ENCODE assay signal across 25 cellular contexts in the genomic region with DNA sequence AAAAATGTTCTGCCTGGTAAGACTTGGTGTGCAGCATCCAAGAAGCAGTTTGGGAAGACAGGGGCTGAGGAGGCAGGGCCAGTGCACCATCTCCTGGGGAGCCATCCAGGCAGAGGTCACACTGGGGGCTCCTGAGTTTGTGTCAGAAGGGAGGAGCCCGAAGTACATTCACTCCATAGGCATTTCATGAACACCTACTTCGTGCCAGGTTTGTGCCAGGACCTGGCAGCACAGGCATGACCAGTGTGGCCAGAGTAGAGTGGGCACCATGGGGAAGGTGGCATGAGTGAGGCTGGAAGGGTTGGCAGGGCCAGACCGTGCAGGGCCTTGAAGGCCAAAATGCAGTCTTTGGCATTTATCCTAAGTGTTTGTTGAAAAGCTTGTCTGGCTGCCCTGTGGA.
"Had no signal": no experiment of that assay in that cellular context is flagged by ENCODE, and none has a peak within 500 bp of the region (broad histone marks: within the 10 kb centered on the region; RNA-seq: fewer than 3 reads in every experiment).

No MANE protein-coding gene starts in this region.

- H3K27ac ChIP-seq: cardiac muscle cell, Peyer's patch, RWPE1, SJCRH30, VCaP had no signal

- H3K4me1 ChIP-seq: Peyer's patch, SJCRH30 had no signal

- DNase-seq: activated CD4-positive, alpha-beta memory T cell treated with anti-CD3 and anti-CD28 coated beads for 36 hours; activated CD4-positive, alpha-beta T cell treated with anti-CD3 and anti-CD28 coated beads, Interleukin-2, amount 10 ng/mL, durations not matched to agents 7 days and 5 days; activated CD4-positive, CD25-positive, alpha-beta regulatory T cell; activated CD8-positive, alpha-beta memory T cell treated with anti-CD3 and anti-CD28 coated beads for 24 hours; activated gamma-delta T cell treated with Interleukin-2 at 50 U/mL for 16 hours; activated naive CD4-positive, alpha-beta T cell treated with anti-CD3 and anti-CD28 coated beads, Interleukin-2, amount 10 ng/mL, durations not matched to agents 7 days and 5 days; activated naive CD8-positive, alpha-beta T cell treated with anti-CD3 and anti-CD28 coated beads for 36 hours; activated T-cell treated with anti-CD3 and anti-CD28 coated beads, Interleukin-2, amount 50 U/mL, for 48 hours; brain microvascular endothelial cell; KBM-7; MV-4-11; NCI-H1092 treated with DMSO at 0.1 percent for 48 hours; NCI-H1417 treated with DMSO at 0.1 percent for 48 hours; NCI-H1694; NCI-H2029; NCI-H345; NCI-H524; Peyer's patch; Right ventricle myocardium superior; SJCRH30; SK-N-SH; T-helper 1 cell had no signal

- H3K9me3 ChIP-seq: Peyer's patch, SJCRH30, SK-N-SH had no signal

- H3K36me3 ChIP-seq: brain microvascular endothelial cell, cardiac muscle cell, Peyer's patch, SJCRH30 had no signal

- H3K4me3 ChIP-seq: cardiac muscle cell, Peyer's patch, SJCRH30 had no signal

- H3K9ac ChIP-seq: SK-N-SH had no signal

- H3K27me3 ChIP-seq: brain microvascular endothelial cell, cardiac muscle cell, Peyer's patch, SJCRH30 had no signal

- H3K9me2 ChIP-seq: SK-N-SH had no signal

- H3K4me2 ChIP-seq: SK-N-SH had no signal
